ENCODE assay signal across 1 cellular context in the genomic region with DNA sequence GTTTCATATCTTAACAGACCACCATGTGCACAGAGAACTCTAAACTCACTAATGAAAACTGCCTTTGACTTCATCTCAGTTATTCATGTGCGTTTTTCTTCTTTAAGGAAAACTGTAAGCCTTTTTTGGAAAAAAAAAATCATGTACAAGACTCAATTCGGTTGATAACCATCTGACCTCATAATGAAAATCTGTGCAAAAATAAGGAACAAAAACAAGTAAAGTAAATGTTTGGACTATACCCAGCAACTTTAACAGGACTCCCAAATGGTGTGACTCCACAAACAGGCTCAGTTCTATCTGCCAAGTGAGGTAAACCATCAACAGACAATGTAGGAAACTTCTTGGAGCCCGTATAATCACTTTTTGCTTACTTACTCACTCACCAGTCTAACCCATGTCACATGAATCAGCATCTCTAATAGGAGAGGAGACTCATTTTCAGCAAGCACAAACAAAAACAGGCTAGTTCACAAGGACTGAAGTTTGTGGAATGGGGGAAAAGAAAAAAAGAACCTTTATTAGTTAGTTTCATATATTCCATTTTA.
A peak's percentile ranks its signal among the peaks of the same experiment; 100 is the strongest.
TF ChIP-seq lines count a peak whose summit lies in the region.

No MANE protein-coding gene starts in this region.

TF ChIP-seq in HEK293, 187 proteins besides CTCF, POLR2A, EP300 and RAD21 (continued from another document):
- TF ChIP-seq, protein P1, sequence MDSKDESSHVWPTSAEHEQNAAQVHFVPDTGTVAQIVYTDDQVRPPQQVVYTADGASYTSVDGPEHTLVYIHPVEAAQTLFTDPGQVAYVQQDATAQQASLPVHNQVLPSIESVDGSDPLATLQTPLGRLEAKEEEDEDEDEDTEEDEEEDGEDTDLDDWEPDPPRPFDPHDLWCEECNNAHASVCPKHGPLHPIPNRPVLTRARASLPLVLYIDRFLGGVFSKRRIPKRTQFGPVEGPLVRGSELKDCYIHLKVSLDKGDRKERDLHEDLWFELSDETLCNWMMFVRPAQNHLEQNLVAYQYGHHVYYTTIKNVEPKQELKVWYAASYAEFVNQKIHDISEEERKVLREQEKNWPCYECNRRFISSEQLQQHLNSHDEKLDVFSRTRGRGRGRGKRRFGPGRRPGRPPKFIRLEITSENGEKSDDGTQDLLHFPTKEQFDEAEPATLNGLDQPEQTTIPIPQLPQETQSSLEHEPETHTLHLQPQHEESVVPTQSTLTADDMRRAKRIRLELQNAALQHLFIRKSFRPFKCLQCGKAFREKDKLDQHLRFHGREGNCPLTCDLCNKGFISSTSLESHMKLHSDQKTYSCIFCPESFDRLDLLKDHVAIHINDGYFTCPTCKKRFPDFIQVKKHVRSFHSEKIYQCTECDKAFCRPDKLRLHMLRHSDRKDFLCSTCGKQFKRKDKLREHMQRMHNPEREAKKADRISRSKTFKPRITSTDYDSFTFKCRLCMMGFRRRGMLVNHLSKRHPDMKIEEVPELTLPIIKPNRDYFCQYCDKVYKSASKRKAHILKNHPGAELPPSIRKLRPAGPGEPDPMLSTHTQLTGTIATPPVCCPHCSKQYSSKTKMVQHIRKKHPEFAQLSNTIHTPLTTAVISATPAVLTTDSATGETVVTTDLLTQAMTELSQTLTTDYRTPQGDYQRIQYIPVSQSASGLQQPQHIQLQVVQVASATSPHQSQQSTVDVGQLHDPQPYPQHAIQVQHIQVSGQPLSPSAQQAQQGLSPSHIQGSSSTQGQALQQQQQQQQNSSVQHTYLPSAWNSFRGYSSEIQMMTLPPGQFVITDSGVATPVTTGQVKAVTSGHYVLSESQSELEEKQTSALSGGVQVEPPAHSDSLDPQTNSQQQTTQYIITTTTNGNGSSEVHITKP (tag by site-specific recombination; IDR thresholded peaks at IDR 0.05) = 0 out of 2 replicates have a peak, but pooled peaks have one; percentile 15
- TF ChIP-seq ZNF174 (tag by site-specific recombination; IDR thresholded peaks at IDR 0.05) = no peak
- TF ChIP-seq ZSCAN16 (tag by site-specific recombination; IDR thresholded peaks at IDR 0.05) = no peak
- TF ChIP-seq ZNF184 (tag by site-specific recombination; IDR thresholded peaks at IDR 0.05) = peak; percentile 32; the same call in 1 of the 2 replicates
- no peak for TF ChIP-seq ZNF707 (tag by site-specific recombination; IDR thresholded peaks at IDR 0.05)
TF ChIP-seq in HEK293: peak in this region for 4.
